Comparison of ENCODE assay signal across 22 cellular contexts in genomic region chr21:35448876-35449599, GRCh38.
"Had no signal": no experiment of that assay in that cellular context is flagged by ENCODE, and none has a peak within 500 bp of the region (broad histone marks: within the 10 kb centered on the region; RNA-seq: fewer than 3 reads in every experiment).

No MANE protein-coding gene starts in this region.

- H3K9me3 ChIP-seq: SJSA1 had no signal

- H3K36me3 Mint-ChIP-seq: IgD-negative memory B cell had no signal

- ATAC-seq: K562, Panc1 had no signal

- H3K27me3 ChIP-seq: SJSA1 had no signal

- H3K36me3 ChIP-seq: SJSA1 had no signal

- H3K27ac Mint-ChIP-seq: IgD-negative memory B cell had no signal

- H3K4me3 ChIP-seq: K562, SJSA1, SK-N-MC had no signal

- DNase-seq: Kasumi-1, MM.1S, NCI-H1092 treated with DMSO at 0.1 percent for 48 hours, NCI-H1436, NCI-H187, NCI-H2029, NCI-H2081 treated with DMSO at 0.1 percent for 48 hours, NCI-H2171, NCI-H226, NCI-H446, NCI-H510A, NCI-H69, NCI-H774, SIG-M5 had no signal

- H3K9ac ChIP-seq: KMS-11 had no signal

- H3K4me1 ChIP-seq: SJSA1 had no signal

- H3K4me2 ChIP-seq: KMS-11 had no signal

- H3K27ac ChIP-seq: HL-60, KMS-11, RWPE1, SJSA1, SK-N-MC had no signal

- H3K4me3 Mint-ChIP-seq: IgD-negative memory B cell had no signal
